ENCODE assay signal across 11 cellular contexts in the genomic region with DNA sequence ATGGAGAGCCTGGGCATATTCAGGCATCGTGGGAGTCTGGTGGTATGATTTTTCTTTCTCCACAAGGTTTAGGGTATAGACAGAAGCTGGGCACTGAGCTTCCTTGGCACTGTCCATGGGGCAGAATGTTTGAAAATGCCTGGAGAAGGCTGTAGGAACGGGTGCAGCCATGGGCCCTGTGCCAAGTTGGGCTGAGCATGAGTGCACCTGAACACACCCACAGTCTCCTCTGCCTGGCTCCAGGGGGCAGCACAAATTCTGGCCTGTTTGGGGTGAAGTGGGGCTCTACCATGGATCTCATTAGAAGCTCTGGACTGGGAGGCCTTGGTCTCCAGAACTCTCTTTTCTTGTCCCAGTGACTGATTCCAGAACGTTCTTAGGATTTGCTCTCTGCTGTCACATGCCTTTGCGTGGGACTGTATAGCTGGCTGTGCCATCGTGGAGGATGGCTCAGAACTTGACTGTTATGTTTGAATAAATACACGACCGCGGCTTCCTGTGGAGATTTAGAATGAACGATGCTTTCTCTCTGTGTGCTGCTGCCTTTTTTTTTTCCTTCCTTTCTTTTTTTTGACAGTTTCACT.
DNase-seq lines count a peak whose midpoint lies in the region; ATAC-seq, FAIRE-seq and TF ChIP-seq lines count a peak whose summit lies in the region.
"Had no signal": no experiment of that assay in that cellular context is flagged by ENCODE, and none has a peak within 500 bp of the region (broad histone marks: within the 10 kb centered on the region; RNA-seq: fewer than 3 reads in every experiment).

No MANE protein-coding gene starts in this region.

- in situ Hi-C loops in IMR-90 (cut with MboI; ENCODE audit: low sequenced_read_pairs), result no loop called here
- in situ Hi-C loops in K562 (cut with MboI), result loop anchor here (10.0 kb wide), 1 partner anchor 303 kb away; no protein-coding TSS in a partner anchor

- no peak overlapping the region for H3K23ac ChIP-seq in IMR-90 (ENCODE audit: low read depth, low read length)

- H3K27me3 Mint-ChIP-seq in Calu3 (ENCODE audit: unreplicated experiment), result no peaks in the 10 kb centered on the region
- H3K27me3 Mint-ChIP-seq: central memory CD8-positive, alpha-beta T cell; T-cell had no signal

- H3K9me3 ChIP-seq in IMR-90 (ENCODE audit: control insufficient read depth, insufficient read depth, low read length), result no peaks in the 10 kb centered on the region
- no peaks in the 10 kb centered on the region for H3K9me3 ChIP-seq in K562 (replicated peaks; ENCODE audit: control insufficient read depth, insufficient read depth, low read depth, low read length)
- no peaks in the 10 kb centered on the region for H3K9me3 ChIP-seq in osteoblast (ENCODE audit: low read depth, low read length)

- H3K27me3 ChIP-seq in IMR-90 (ENCODE audit: control insufficient read depth, insufficient read depth, low read length), result no peaks in the 10 kb centered on the region
- no peaks in the 10 kb centered on the region for H3K27me3 ChIP-seq in K562 (ENCODE audit: control insufficient read depth in 2 of 2, insufficient read depth in 2 of 2, low read length in 2 of 2)
- H3K27me3 ChIP-seq in osteoblast (ENCODE audit: insufficient read depth, low read length), result no peaks in the 10 kb centered on the region

- no peak overlapping the region for H3K4me3 ChIP-seq in IMR-90 (ENCODE audit: insufficient read depth, low read depth, low read length)
- no peak overlapping the region for H3K4me3 ChIP-seq in K562
- H3K4me3 ChIP-seq in osteoblast (ENCODE audit: insufficient read depth, low read length), result no peak overlapping the region

- H3K36me3 Mint-ChIP-seq in Calu3 (ENCODE audit: insufficient read depth, unreplicated experiment), result peaks cover 92% of the 10 kb centered on the region
- H3K36me3 Mint-ChIP-seq: natural killer cell had no signal

- H4K5ac ChIP-seq in IMR-90 (ENCODE audit: low read depth, low read length), result no peak overlapping the region

- H4K91ac ChIP-seq in IMR-90 (ENCODE audit: insufficient read depth, low read depth, low read length), result no peak overlapping the region

- FAIRE-seq in K562 (lab: Jason Lieb, UNC), result no peak

- no peaks in the 10 kb centered on the region for H3K9me3 Mint-ChIP-seq in Calu3 (ENCODE audit: low read depth, unreplicated experiment)
- H3K9me3 Mint-ChIP-seq: central memory CD8-positive, alpha-beta T cell; natural killer cell; T-cell had no signal

- no peak overlapping the region for H3K4ac ChIP-seq in IMR-90 (ENCODE audit: low read depth, low read length)

- no peak overlapping the region for H2BK5ac ChIP-seq in IMR-90 (ENCODE audit: low read depth, low read length, poor library complexity, severe bottlenecking)

- TF ChIP-seq POLR2A in IMR-90 (IDR thresholded peaks at IDR 0.05; ENCODE audit: low read depth, low read length) (no peak), K562 (conservative IDR thresholded peaks at IDR 0.05) (no peak)

- H3K4me2 ChIP-seq in IMR-90 (ENCODE audit: low read depth, low read length), result no peak overlapping the region
- H3K4me2 ChIP-seq in K562 (ENCODE audit: insufficient read depth, low read length), result no peak overlapping the region
- H3K4me2 ChIP-seq in osteoblast (ENCODE audit: insufficient read depth, low read length), result no peak overlapping the region

- H3K36me3 ChIP-seq in IMR-90 (ENCODE audit: control insufficient read depth, insufficient read depth, low read length) (peaks cover 52% of the 10 kb centered on the region), K562 (ENCODE audit: control insufficient read depth, insufficient read depth, low read length) (peaks cover 8% of the 10 kb centered on the region; the same call in 1 of the 3 replicates), osteoblast (ENCODE audit: insufficient read depth, low read length) (peaks cover 68% of the 10 kb centered on the region)

- no peak for TF ChIP-seq RAD21 in IMR-90 (IDR thresholded peaks at IDR 0.05; ENCODE audit: low read length)
- TF ChIP-seq RAD21 in K562 (CRISPR knock-in tag; conservative IDR thresholded peaks at IDR 0.05 in 1 of 2, IDR thresholded peaks at IDR 0.05 in 1 of 2), result no peak

- intact Hi-C loops in Calu3 (cut with micrococcal nuclease; ENCODE audit: unreplicated experiment) (no loop called here), IMR-90 (cut with micrococcal nuclease) (no loop called here), K562 (cut with micrococcal nuclease) (no loop called here)

- no peak overlapping the region for H3K4me3 Mint-ChIP-seq in Calu3 (ENCODE audit: low read depth, unreplicated experiment)
- H3K4me3 Mint-ChIP-seq: central memory CD8-positive, alpha-beta T cell; natural killer cell; T-cell had no signal

- H2AK9ac ChIP-seq in IMR-90 (replicated peaks; ENCODE audit: low read depth, low read length, poor library complexity), result no peak overlapping the region

- no peak for TF ChIP-seq EP300 in K562 (IDR thresholded peaks at IDR 0.05; ENCODE audit: low read length)

- H3K27ac ChIP-seq in IMR-90 (ENCODE audit: insufficient read depth, low read length), result no peak overlapping the region
- H3K27ac ChIP-seq in K562 (ENCODE audit: extremely low read depth, low read depth, low read length), result no peak overlapping the region
- no peak overlapping the region for H3K27ac ChIP-seq in osteoblast (ENCODE audit: low read depth, low read length)

- H2BK15ac ChIP-seq in IMR-90 (ENCODE audit: low read depth, low read length), result no peak overlapping the region

- H3K14ac ChIP-seq in IMR-90 (replicated peaks; ENCODE audit: low read depth, low read length), result no peak overlapping the region

- H3K18ac ChIP-seq in IMR-90 (ENCODE audit: low read depth, low read length), result no peak overlapping the region

- peak overlapping the region; percentile 50; the same call in 1 of the 2 replicates for H2AK5ac ChIP-seq in IMR-90 (ENCODE audit: low read depth, low read length)

- POLR2A ChIA-PET in IMR-90 (lab: Charles Lee; ENCODE audit: unreplicated experiment) (no interaction called here), K562 (lab: Yijun Ruan, JAX) (no interaction called here)

- H2BK20ac ChIP-seq in IMR-90 (ENCODE audit: low read depth, low read length), result no peak overlapping the region

- no TSS peak for BruUV-seq in Calu3 (replicated peaks; lab: Mats Ljungman, UMichigan)
- no TSS peak for BruUV-seq in IMR-90 (replicated peaks; lab: Mats Ljungman, UMichigan)
- BruUV-seq in K562 (replicated peaks; lab: Mats Ljungman, UMichigan), result no TSS peak

- H3K4me1 ChIP-seq in IMR-90 (ENCODE audit: control insufficient read depth, insufficient read depth, low read length) (peaks cover 22% of the 10 kb centered on the region), K562 (replicated peaks in 1 of 2; ENCODE audit: control insufficient read depth in 2 of 2, insufficient read depth in 2 of 2, low read length in 2 of 2) (peaks cover 0 to 46% of the 10 kb centered on the region in 2 experiments; a peak in 2 of 5 replicates), osteoblast (ENCODE audit: insufficient read depth, low read length) (peaks cover 53% of the 10 kb centered on the region)

- no peak overlapping the region for H2BK120ac ChIP-seq in IMR-90 (ENCODE audit: low read depth, low read length)

- CTCF ChIA-PET in Calu3 (lab: Charles Lee), result no interaction called here
- CTCF ChIA-PET in IMR-90 (lab: Yijun Ruan, JAX), result interaction anchor here (0.6 to 0.7 kb wide), 2 partner anchors 214 to 1993 kb away, joined by 3 to 4 read pairs; no protein-coding TSS in a partner anchor
- CTCF ChIA-PET in K562 (lab: Yijun Ruan, JAX; ENCODE audit: low intra/inter-chr PET ratio), result no interaction called here

- no peak overlapping the region for H3K56ac ChIP-seq in IMR-90 (ENCODE audit: extremely low read depth, insufficient read depth, low read length)

- peaks cover 42% of the 10 kb centered on the region for H3K4me1 Mint-ChIP-seq in Calu3 (ENCODE audit: low read depth, unreplicated experiment)

- TF ChIP-seq CTCF in Calu3 (IDR thresholded peaks at IDR 0.05; ENCODE audit: unreplicated experiment) (no peak), IMR-90 (conservative IDR thresholded peaks at IDR 0.05; ENCODE audit: low read depth, low read length) (0 out of 2 replicates have a peak, but pooled peaks have one; percentile 5), K562 (IDR thresholded peaks at IDR 0.05 in 2 of 3, conservative IDR thresholded peaks at IDR 0.05 in 1 of 3; ENCODE audit: insufficient read depth in 2 of 3, low read depth in 1 of 3, low read length in 3 of 3) (peak; percentile 26 to 40 (median 27); a peak in 3 of 6 replicates), osteoblast (IDR thresholded peaks at IDR 0.05; ENCODE audit: extremely low read depth, low read depth, low read length) (peak; percentile 17)

- no peak overlapping the region for H4K8ac ChIP-seq in IMR-90 (ENCODE audit: low read depth in 2 of 2, low read length in 2 of 2)

- peaks cover 20 to 70% of the 10 kb centered on the region in 2 experiments; a peak in 3 of 4 replicates for H3K79me1 ChIP-seq in IMR-90 (ENCODE audit: low read depth in 1 of 2, low read length in 2 of 2)

- ATAC-seq in IMR-90 (ENCODE audit: low read depth), result no peak
- ATAC-seq in K562, result peak; percentile 74
- ATAC-seq: natural killer cell, T-cell had no signal

- peaks cover 47% of the 10 kb centered on the region for H4K20me1 ChIP-seq in IMR-90 (ENCODE audit: insufficient read depth, low read length)
- no peaks in the 10 kb centered on the region for H4K20me1 ChIP-seq in K562 (replicated peaks; ENCODE audit: control insufficient read depth, insufficient read depth, low read length)
- peaks cover 29% of the 10 kb centered on the region for H4K20me1 ChIP-seq in osteoblast (ENCODE audit: insufficient read depth, low read length)

- dilution Hi-C loops in IMR-90 (cut with HindIII; ENCODE audit: low sequenced_read_pairs, unreplicated experiment), result no loop called here

- H3K9ac ChIP-seq in IMR-90 (ENCODE audit: low read depth, low read length) (no peak overlapping the region), K562 (ENCODE audit: insufficient read depth in 1 of 2, low read depth in 2 of 2, low read length in 2 of 2) (no peak overlapping the region)

- WGBS in IMR-90 (ENCODE audit: extremely low coverage in 2 of 2, insufficient read length in 1 of 2), 2 experiments, result 54% methylated on average over 4 of the region's 9 CpGs; no CpG with 5 or more reads in 1 of the 2 experiments
- 83% methylated on average over 9 of the region's 9 CpGs for WGBS in K562 (ENCODE audit: insufficient coverage, low coverage, missing lambda C conversion rate)

- H3K79me2 ChIP-seq in K562 (ENCODE audit: control insufficient read depth, insufficient read depth, low read length), result no peaks in the 10 kb centered on the region
- peaks cover 66% of the 10 kb centered on the region for H3K79me2 ChIP-seq in osteoblast (ENCODE audit: insufficient read depth, low read length)

- H3K9me1 ChIP-seq in IMR-90 (ENCODE audit: insufficient read depth, low read length) (peaks cover 28% of the 10 kb centered on the region), K562 (ENCODE audit: control insufficient read depth, insufficient read depth, low read length) (no peaks in the 10 kb centered on the region)

- H2AFZ ChIP-seq in IMR-90 (replicated peaks; ENCODE audit: low read length, poor library complexity) (no peak overlapping the region), K562 (ENCODE audit: low read depth, low read length) (no peak overlapping the region), osteoblast (ENCODE audit: low read length) (no peak overlapping the region)

- DNase-seq in Calu3 (peak; percentile 50), IMR-90 (no peak), K562 (ENCODE audit: extremely low read depth in 1 of 4, low spot score in 3 of 4) (peak in 3 of 4 experiments; percentile 30 to 42 (median 37)), osteoblast (ENCODE audit: insufficient read length, low spot score, missing footprints) (peak; percentile 91), ecto neural progenitor cell (ENCODE audit: low spot score) (no peak), NCI-H1048 (lab: John Stamatoyannopoulos, UW) (no peak)
- DNase-seq in stimulated activated CD4-positive, alpha-beta T cell treated with anti-CD3 and anti-CD28 coated beads, Interleukin-2, amount 100 ng/mL, for 48 hours, result no peak
- DNase-seq in activated CD4-positive, alpha-beta T cell treated with anti-CD3 and anti-CD28 coated beads, Interleukin-2, amount 50 U/mL, for 48 hours, result no peak
- DNase-seq: natural killer cell, T-cell had no signal

- peak overlapping the region; percentile 58 for H3K27ac Mint-ChIP-seq in Calu3 (ENCODE audit: unreplicated experiment)
- H3K27ac Mint-ChIP-seq: natural killer cell, T-cell had no signal

Comparison
In these comparisons a context has a peak if more than half of its experiments do, and no peak if none do; other contexts are left out.
1. DNase-seq: peak in Calu3 (single experiment), K562 (3 of 4) and osteoblast (single experiment); none in IMR-90 (single experiment), stimulated activated CD4-positive, alpha-beta T cell treated with anti-CD3 and anti-CD28 coated beads, Interleukin-2, amount 100 ng/mL, for 48 hours (0 of 2), activated CD4-positive, alpha-beta T cell treated with anti-CD3 and anti-CD28 coated beads, Interleukin-2, amount 50 U/mL, for 48 hours (0 of 2), ecto neural progenitor cell (single experiment) and NCI-H1048 (single experiment).